Comparison of ENCODE assay signal across 1 cellular context in the genomic region with DNA sequence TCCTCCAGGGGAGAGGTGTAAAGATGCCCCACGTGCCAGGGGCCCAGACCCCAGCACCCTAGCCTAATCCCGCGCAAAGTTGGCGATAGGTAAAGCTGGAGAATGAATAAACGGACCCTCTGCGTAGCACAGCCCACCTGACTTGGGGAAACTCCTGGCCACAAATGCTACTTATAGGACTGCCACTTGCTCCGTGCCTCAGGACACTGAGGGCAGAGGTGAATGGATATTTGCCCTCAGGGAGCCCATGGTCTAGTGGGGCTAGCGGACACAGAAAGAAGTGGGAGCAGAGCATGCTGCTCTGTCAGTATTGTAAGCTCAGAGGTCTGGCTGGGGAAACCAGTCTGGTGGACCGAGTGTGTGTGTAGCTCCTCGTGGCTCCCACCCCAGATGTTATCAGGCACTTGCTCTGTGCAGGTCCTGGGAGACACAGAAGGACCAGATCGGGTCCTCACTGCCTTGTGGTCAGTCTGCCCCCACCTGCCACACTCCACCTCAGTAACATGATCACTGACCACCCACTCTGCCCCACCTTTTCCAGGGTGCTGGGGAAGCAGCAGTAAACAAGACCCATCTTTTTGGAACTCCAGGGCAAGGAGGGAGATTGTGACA.
TF ChIP-seq lines count a peak whose summit lies in the region.

No MANE protein-coding gene starts in this region.

TF ChIP-seq in GM12878, 131 proteins besides CTCF, POLR2A, EP300 and RAD21:
- TF ChIP-seq MEF2B (IDR thresholded peaks at IDR 0.05; ENCODE audit: partially characterized antibody, poor library complexity, severe bottlenecking) (peak; percentile 2), EGR1 (IDR thresholded peaks at IDR 0.05; ENCODE audit: borderline replicate concordance in 1 of 2, low read depth in 2 of 2, low read length in 2 of 2) (no peak), ZNF217 (IDR thresholded peaks at IDR 0.05) (no peak), BHLHE40 (IDR thresholded peaks at IDR 0.05; ENCODE audit: borderline replicate concordance in 1 of 2, low read depth in 2 of 2, low read length in 1 of 2) (peak; percentile 2 to 12; a peak in 2 of 4 replicates), ATF7 (IDR thresholded peaks at IDR 0.05; ENCODE audit: low read depth) (no peak), SMAD5 (IDR thresholded peaks at IDR 0.05; ENCODE audit: low read depth) (0 out of 2 replicates have a peak, but pooled peaks have one; percentile 5), HDAC2 (IDR thresholded peaks at IDR 0.05) (no peak), POLR2AphosphoS2 (IDR thresholded peaks at IDR 0.05; ENCODE audit: low read depth, low read length) (0 out of 2 replicates have a peak, but pooled peaks have one; percentile 57), POLR2AphosphoS5 (IDR thresholded peaks at IDR 0.05; ENCODE audit: low read length) (peak; percentile 49), HDGF (IDR thresholded peaks at IDR 0.05) (peak; percentile 65; the same call in 1 of the 2 replicates), JUND (IDR thresholded peaks at IDR 0.05; ENCODE audit: low read depth, low read length) (no peak), NBN (IDR thresholded peaks at IDR 0.05) (peak; percentile 51; the same call in 1 of the 2 replicates), SIN3A (IDR thresholded peaks at IDR 0.05; ENCODE audit: low read depth, low read length) (0 out of 2 replicates have a peak, but pooled peaks have one; percentile 6), SRF (IDR thresholded peaks at IDR 0.05; ENCODE audit: low read depth in 2 of 2, low read length in 2 of 2) (no peak), NRF1 (conservative IDR thresholded peaks at IDR 0.05; ENCODE audit: low read depth, low read length) (no peak), CBFB (IDR thresholded peaks at IDR 0.05; ENCODE audit: low read depth) (0 out of 2 replicates have a peak, but pooled peaks have one; percentile 29), ZBED1 (IDR thresholded peaks at IDR 0.05; ENCODE audit: borderline replicate concordance) (no peak), RELA (IDR thresholded peaks at IDR 0.05; ENCODE audit: borderline replicate concordance, partially characterized antibody) (peak; percentile 30)
- TF ChIP-seq, protein P1, sequence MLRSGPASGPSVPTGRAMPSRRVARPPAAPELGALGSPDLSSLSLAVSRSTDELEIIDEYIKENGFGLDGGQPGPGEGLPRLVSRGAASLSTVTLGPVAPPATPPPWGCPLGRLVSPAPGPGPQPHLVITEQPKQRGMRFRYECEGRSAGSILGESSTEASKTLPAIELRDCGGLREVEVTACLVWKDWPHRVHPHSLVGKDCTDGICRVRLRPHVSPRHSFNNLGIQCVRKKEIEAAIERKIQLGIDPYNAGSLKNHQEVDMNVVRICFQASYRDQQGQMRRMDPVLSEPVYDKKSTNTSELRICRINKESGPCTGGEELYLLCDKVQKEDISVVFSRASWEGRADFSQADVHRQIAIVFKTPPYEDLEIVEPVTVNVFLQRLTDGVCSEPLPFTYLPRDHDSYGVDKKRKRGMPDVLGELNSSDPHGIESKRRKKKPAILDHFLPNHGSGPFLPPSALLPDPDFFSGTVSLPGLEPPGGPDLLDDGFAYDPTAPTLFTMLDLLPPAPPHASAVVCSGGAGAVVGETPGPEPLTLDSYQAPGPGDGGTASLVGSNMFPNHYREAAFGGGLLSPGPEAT (IDR thresholded peaks at IDR 0.05; ENCODE audit: low read depth): peak; percentile 46; the same call in 1 of the 2 replicates
- TF ChIP-seq, protein P2, sequence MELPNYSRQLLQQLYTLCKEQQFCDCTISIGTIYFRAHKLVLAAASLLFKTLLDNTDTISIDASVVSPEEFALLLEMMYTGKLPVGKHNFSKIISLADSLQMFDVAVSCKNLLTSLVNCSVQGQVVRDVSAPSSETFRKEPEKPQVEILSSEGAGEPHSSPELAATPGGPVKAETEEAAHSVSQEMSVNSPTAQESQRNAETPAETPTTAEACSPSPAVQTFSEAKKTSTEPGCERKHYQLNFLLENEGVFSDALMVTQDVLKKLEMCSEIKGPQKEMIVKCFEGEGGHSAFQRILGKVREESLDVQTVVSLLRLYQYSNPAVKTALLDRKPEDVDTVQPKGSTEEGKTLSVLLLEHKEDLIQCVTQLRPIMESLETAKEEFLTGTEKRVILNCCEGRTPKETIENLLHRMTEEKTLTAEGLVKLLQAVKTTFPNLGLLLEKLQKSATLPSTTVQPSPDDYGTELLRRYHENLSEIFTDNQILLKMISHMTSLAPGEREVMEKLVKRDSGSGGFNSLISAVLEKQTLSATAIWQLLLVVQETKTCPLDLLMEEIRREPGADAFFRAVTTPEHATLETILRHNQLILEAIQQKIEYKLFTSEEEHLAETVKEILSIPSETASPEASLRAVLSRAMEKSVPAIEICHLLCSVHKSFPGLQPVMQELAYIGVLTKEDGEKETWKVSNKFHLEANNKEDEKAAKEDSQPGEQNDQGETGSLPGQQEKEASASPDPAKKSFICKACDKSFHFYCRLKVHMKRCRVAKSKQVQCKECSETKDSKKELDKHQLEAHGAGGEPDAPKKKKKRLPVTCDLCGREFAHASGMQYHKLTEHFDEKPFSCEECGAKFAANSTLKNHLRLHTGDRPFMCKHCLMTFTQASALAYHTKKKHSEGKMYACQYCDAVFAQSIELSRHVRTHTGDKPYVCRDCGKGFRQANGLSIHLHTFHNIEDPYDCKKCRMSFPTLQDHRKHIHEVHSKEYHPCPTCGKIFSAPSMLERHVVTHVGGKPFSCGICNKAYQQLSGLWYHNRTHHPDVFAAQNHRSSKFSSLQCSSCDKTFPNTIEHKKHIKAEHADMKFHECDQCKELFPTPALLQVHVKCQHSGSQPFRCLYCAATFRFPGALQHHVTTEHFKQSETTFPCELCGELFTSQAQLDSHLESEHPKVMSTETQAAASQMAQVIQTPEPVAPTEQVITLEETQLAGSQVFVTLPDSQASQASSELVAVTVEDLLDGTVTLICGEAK (IDR thresholded peaks at IDR 0.05; ENCODE audit: borderline replicate concordance): no peak
- TF ChIP-seq, protein P3, sequence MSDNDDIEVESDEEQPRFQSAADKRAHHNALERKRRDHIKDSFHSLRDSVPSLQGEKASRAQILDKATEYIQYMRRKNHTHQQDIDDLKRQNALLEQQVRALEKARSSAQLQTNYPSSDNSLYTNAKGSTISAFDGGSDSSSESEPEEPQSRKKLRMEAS (IDR thresholded peaks at IDR 0.05; ENCODE audit: low read depth, low read length): peak; percentile 60; the same call in 1 of the 2 replicates
